Comparison of ENCODE assay signal across 8 cellular contexts in the genomic region with DNA sequence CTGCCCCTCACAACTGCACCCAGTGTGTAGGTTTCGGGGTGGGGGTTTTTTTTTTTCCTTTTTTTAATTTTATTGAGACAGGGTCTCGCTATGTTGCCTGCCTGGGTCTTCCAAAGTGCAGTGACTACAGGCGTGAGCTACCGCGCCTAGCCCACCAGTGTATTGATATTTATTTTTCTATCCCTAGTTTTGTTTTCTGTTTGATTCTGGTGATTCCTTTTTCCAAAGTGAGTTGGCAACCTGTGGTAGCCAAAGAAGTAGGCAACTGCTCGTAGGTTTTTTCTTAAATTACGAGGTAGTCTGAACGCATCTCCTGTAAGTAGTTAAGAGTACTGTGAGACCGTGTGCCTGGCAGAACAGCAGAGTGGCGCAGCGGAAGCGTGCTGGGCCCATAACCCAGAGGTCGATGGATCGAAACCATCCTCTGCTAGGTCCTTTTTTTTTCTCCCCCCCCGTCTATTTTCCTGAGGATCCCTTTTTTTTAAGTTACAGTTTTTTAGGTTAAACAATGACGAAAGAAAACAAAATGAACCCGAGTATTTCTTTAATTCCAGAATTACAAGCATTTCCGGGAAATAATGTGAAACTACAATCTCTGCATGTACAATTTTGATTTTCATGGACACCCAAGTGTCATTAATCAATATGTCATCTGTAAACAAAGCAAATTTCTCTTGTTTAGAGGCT.
DNase-seq lines count a peak whose midpoint lies in the region; FAIRE-seq and TF ChIP-seq lines count a peak whose summit lies in the region.

No MANE protein-coding gene starts in this region.

- H3K9me2 ChIP-seq in Karpas-422 (replicated peaks; ENCODE audit: insufficient read depth, low read length) = no peaks in the 10 kb centered on the region

- H3K4me3 ChIP-seq in Karpas-422 (ENCODE audit: low read length) (peak overlapping the region; percentile 75), fibroblast of villous mesenchyme (ENCODE audit: low read depth, low read length) (peak overlapping the region; percentile 91), neuronal stem cell (ENCODE audit: low read length in 2 of 2) (peak overlapping the region; percentile 65 to 90), tibial nerve (peak overlapping the region; percentile 52 to 82 (median 67))

- H3K27ac ChIP-seq in Karpas-422 (ENCODE audit: low read length) = peak overlapping the region; percentile 77
- peak overlapping the region; percentile 94 for H3K27ac ChIP-seq in RWPE1
- H3K27ac ChIP-seq in neuronal stem cell (replicated peaks; ENCODE audit: low read length) = no peak overlapping the region
- peak overlapping the region; percentile 76 to 99 (median 94) for H3K27ac ChIP-seq in tibial nerve

- H2BK120ac ChIP-seq in neuronal stem cell (ENCODE audit: low read depth, low read length) = no peak overlapping the region

- no peak overlapping the region for H2BK12ac ChIP-seq in neuronal stem cell (ENCODE audit: low read length)

- H3K14ac ChIP-seq in neuronal stem cell (ENCODE audit: low read length) = no peak overlapping the region

- peaks cover 14% of the 10 kb centered on the region for H3K4me1 ChIP-seq in Karpas-422 (ENCODE audit: low read length)
- no peaks in the 10 kb centered on the region for H3K4me1 ChIP-seq in neuronal stem cell (ENCODE audit: control insufficient read depth in 2 of 2, insufficient read depth in 1 of 2, low read depth in 1 of 2, low read length in 2 of 2)
- H3K4me1 ChIP-seq in tibial nerve = peaks cover 0 to 15% (median 4%) of the 10 kb centered on the region in 4 donors

- H3K36me3 ChIP-seq in Karpas-422 (ENCODE audit: insufficient read depth, low read length) (no peaks in the 10 kb centered on the region), neuronal stem cell (replicated peaks in 1 of 2; ENCODE audit: control insufficient read depth in 2 of 2, insufficient read depth in 2 of 2, low read length in 2 of 2) (no peaks in the 10 kb centered on the region), tibial nerve (peaks cover 0 to under 1% (median 0%) of the 10 kb centered on the region in 3 donors)

- H2AK5ac ChIP-seq in neuronal stem cell (ENCODE audit: low read depth, low read length) = no peak overlapping the region

- H2BK15ac ChIP-seq in neuronal stem cell (ENCODE audit: low read length) = no peak overlapping the region

- peak; percentile 49 to 58 for TF ChIP-seq EP300 in tibial nerve (IDR thresholded peaks at IDR 0.05)

- H3K4ac ChIP-seq in neuronal stem cell (ENCODE audit: low read length) = no peak overlapping the region

- no peak for TF ChIP-seq CTCF in RWPE1 (conservative IDR thresholded peaks at IDR 0.05; ENCODE audit: low read depth)
- TF ChIP-seq CTCF in fibroblast of villous mesenchyme (IDR thresholded peaks at IDR 0.05; ENCODE audit: insufficient read depth, low read depth, low read length) = no peak
- TF ChIP-seq CTCF in tibial nerve (IDR thresholded peaks at IDR 0.05) = no peak

- no peak for FAIRE-seq in HTR-8/SVneo (lab: Jason Lieb, UNC)

- no peaks in the 10 kb centered on the region for H3K79me2 ChIP-seq in Karpas-422 (ENCODE audit: low read length)

- CTCF ChIA-PET in RWPE1 (lab: Yijun Ruan, JAX) = no interaction called here

- H3K9me3 ChIP-seq in Karpas-422 (ENCODE audit: low read length) = peaks cover 9% of the 10 kb centered on the region; the same call in 1 of the 2 replicates
- peaks cover 2 to 11% of the 10 kb centered on the region in 2 donors for H3K9me3 ChIP-seq in neuronal stem cell (replicated peaks in 1 of 2; ENCODE audit: control insufficient read depth in 2 of 2, insufficient read depth in 1 of 2, low read depth in 1 of 2, low read length in 2 of 2)
- H3K9me3 ChIP-seq in tibial nerve = no peaks in the 10 kb centered on the region

- H3K18ac ChIP-seq in neuronal stem cell (ENCODE audit: low read length) = no peak overlapping the region

- H4K8ac ChIP-seq in neuronal stem cell (ENCODE audit: low read depth, low read length) = no peak overlapping the region

- H3K4me2 ChIP-seq in Karpas-422 (ENCODE audit: low read depth, low read length, poor library complexity, severe bottlenecking) = peak overlapping the region; percentile 92
- peak overlapping the region; percentile 57 for H3K4me2 ChIP-seq in neuronal stem cell (ENCODE audit: insufficient read depth, low read length, poor library complexity, severe bottlenecking)

- no CpG with 5 or more reads among the region's 18 CpGs for WGBS in neuronal stem cell (ENCODE audit: extremely low coverage in 2 of 2, insufficient read length in 2 of 2, insufficient replicate concordance in 1 of 2), 2 donors
- 4 to 5% methylated on average over 18 of the region's 18 CpGs for WGBS in tibial nerve, 2 donors

- no peak overlapping the region for H2BK5ac ChIP-seq in neuronal stem cell (ENCODE audit: low read length)

- H3K27me3 ChIP-seq in Karpas-422 (ENCODE audit: low read length) (no peaks in the 10 kb centered on the region), neuronal stem cell (ENCODE audit: control insufficient read depth in 3 of 3, insufficient read depth in 3 of 3, low read depth in 1 of 3, low read length in 3 of 3) (no peaks in the 10 kb centered on the region), tibial nerve (no peaks in the 10 kb centered on the region)

- H3K9ac ChIP-seq in Karpas-422 (ENCODE audit: low read length) = peak overlapping the region; percentile 71
- no peak overlapping the region for H3K9ac ChIP-seq in neuronal stem cell (ENCODE audit: low read depth, low read length, poor library complexity)

- no peak overlapping the region for H2AFZ ChIP-seq in Karpas-422 (ENCODE audit: low read length)
- peak overlapping the region; percentile 48 for H2AFZ ChIP-seq in neuronal stem cell (ENCODE audit: low read length)

- peak; percentile 83 for DNase-seq in DMS 273 (lab: John Stamatoyannopoulos, UW; ENCODE audit: unreplicated experiment)
- peak; percentile 94 for DNase-seq in Karpas-422
- DNase-seq in RWPE1 (ENCODE audit: low spot score) = no peak
- peak; percentile 66 for DNase-seq in activated effector memory CD4-positive, alpha-beta T cell treated with Interleukin-2 at 50 U/mL for 16 hours
- DNase-seq in fibroblast of villous mesenchyme (ENCODE audit: low read depth) = peak; percentile 79
- DNase-seq in neuronal stem cell (ENCODE audit: low spot score) = peak; percentile 75
- DNase-seq in tibial nerve (ENCODE audit: low spot score in 2 of 2) = peak; percentile 59 to 81
- DNase-seq in HTR-8/SVneo (ENCODE audit: insufficient read length, low spot score) = no peak

- H4K91ac ChIP-seq in neuronal stem cell (ENCODE audit: low read depth, low read length, poor library complexity) = no peak overlapping the region

- POLR2A ChIA-PET in RWPE1 (lab: Yijun Ruan, JAX; ENCODE audit: low non-redundant PET) = no interaction called here

- no peaks in the 10 kb centered on the region for H3K79me1 ChIP-seq in neuronal stem cell (ENCODE audit: low read depth, low read length)

- TF ChIP-seq POLR2A in tibial nerve (IDR thresholded peaks at IDR 0.05) = no peak

- H4K20me1 ChIP-seq in Karpas-422 (ENCODE audit: insufficient read depth, low read depth, low read length) = no peaks in the 10 kb centered on the region

- H3K23ac ChIP-seq in neuronal stem cell (ENCODE audit: low read depth, low read length, poor library complexity) = no peak overlapping the region

Comparison
In these comparisons a context has a peak if more than half of its experiments do, and no peak if none do; other contexts are left out.
1. DNase-seq: peak in DMS 273 (single experiment), Karpas-422 (single experiment), activated effector memory CD4-positive, alpha-beta T cell treated with Interleukin-2 at 50 U/mL for 16 hours (single experiment), fibroblast of villous mesenchyme (single experiment), neuronal stem cell (single experiment) and tibial nerve (2 of 2); none in RWPE1 (single experiment) and HTR-8/SVneo (single experiment).
2. Peak in every context shown above with its lines, with median percentiles within 50 percentile points of each other: H3K4me3 ChIP-seq.